9 cellular contexts compared by ENCODE assay signal in the genomic region with DNA sequence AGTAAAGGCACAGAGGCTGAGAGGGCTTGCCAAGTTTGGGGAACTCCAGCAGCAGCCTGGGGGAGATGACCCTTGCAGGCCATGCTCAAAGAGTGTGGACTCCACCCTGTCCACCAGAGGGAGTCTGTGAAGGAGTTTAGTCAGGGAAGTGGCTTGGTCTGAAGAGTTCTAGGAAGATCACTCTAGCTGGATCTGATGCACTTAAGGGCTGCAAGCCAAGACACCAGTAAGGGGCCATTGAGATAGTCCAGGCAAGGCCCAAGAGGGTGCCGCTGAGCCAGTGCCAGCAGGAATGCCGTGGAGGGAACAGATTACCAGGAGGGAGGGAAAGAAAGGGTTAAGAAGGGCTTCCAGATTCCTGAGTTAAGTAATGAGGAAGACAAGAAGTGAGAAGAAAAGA.
DNase-seq lines count a peak whose midpoint lies in the region; ATAC-seq and TF ChIP-seq lines count a peak whose summit lies in the region.
"Had no signal": no experiment of that assay in that cellular context is flagged by ENCODE, and none has a peak within 500 bp of the region (broad histone marks: within the 10 kb centered on the region; RNA-seq: fewer than 3 reads in every experiment).

No MANE protein-coding gene starts in this region.

- H3K4me1 ChIP-seq in naive thymus-derived CD4-positive, alpha-beta T cell (ENCODE audit: control insufficient read depth in 2 of 2, insufficient read depth in 2 of 2, low read length in 2 of 2), result no peaks in the 10 kb centered on the region
- H3K4me1 ChIP-seq in upper lobe of left lung, result peaks cover 19 to 23% (median 20%) of the 10 kb centered on the region in 4 donors

- no peaks in the 10 kb centered on the region for H3K27me3 Mint-ChIP-seq in naive thymus-derived CD4-positive, alpha-beta T cell

- H3K9me3 Mint-ChIP-seq in naive thymus-derived CD4-positive, alpha-beta T cell, result no peaks in the 10 kb centered on the region

- H3K27ac ChIP-seq in VCaP, result no peak overlapping the region
- no peak overlapping the region for H3K27ac ChIP-seq in naive thymus-derived CD4-positive, alpha-beta T cell (ENCODE audit: low read depth, low read length)
- H3K27ac ChIP-seq in upper lobe of left lung, result no peak overlapping the region
- H3K27ac ChIP-seq: skin epidermis had no signal

- peaks cover 0 to 4% (median 0%) of the 10 kb centered on the region in 3 experiments for H3K36me3 ChIP-seq in naive thymus-derived CD4-positive, alpha-beta T cell (ENCODE audit: control insufficient read depth in 2 of 3, insufficient read depth in 3 of 3, low read length in 3 of 3)
- peaks cover 0 to 14% (median 5%) of the 10 kb centered on the region in 4 donors for H3K36me3 ChIP-seq in upper lobe of left lung

- ATAC-seq in naive thymus-derived CD4-positive, alpha-beta T cell, result peak; percentile 75
- peak; percentile 90 to 92 for ATAC-seq in upper lobe of left lung (ENCODE audit: low FRiP score in 2 of 2)

- WGBS in upper lobe of left lung, 2 donors, result 29 to 54% methylated on average over 2 of the region's 2 CpGs

- no peak for TF ChIP-seq EP300 in upper lobe of left lung (IDR thresholded peaks at IDR 0.05)

- no peaks in the 10 kb centered on the region for H3K27me3 ChIP-seq in naive thymus-derived CD4-positive, alpha-beta T cell (ENCODE audit: control insufficient read depth in 2 of 2, insufficient read depth in 2 of 2, low read length in 2 of 2)
- H3K27me3 ChIP-seq in upper lobe of left lung, result no peaks in the 10 kb centered on the region

- intact Hi-C loops in naive thymus-derived CD4-positive, alpha-beta T cell (cut with micrococcal nuclease), result loop anchor here (1.0 to 10.0 kb wide), 4 partner anchors 64 to 332 kb away; no protein-coding TSS in a partner anchor

- POLR2A ChIA-PET in naive thymus-derived CD4-positive, alpha-beta T cell (lab: Charles Lee), result no interaction called here

- peaks cover 0 to 6% (median 0%) of the 10 kb centered on the region in 7 donors for H3K4me1 Mint-ChIP-seq in naive thymus-derived CD4-positive, alpha-beta T cell

- peaks cover 0 to 30% (median 12%) of the 10 kb centered on the region in 5 donors for H3K36me3 Mint-ChIP-seq in naive thymus-derived CD4-positive, alpha-beta T cell

- H3K27ac Mint-ChIP-seq in naive thymus-derived CD4-positive, alpha-beta T cell, result peak overlapping the region in 1 of 9 donors; percentile 62

- H3K4me3 Mint-ChIP-seq in naive thymus-derived CD4-positive, alpha-beta T cell, result no peak overlapping the region

- H3K4me3 ChIP-seq in LNCaP clone FGC (ENCODE audit: low read depth, low read length), result no peak overlapping the region
- H3K4me3 ChIP-seq in epithelial cell of esophagus (ENCODE audit: low read length), result no peak overlapping the region
- no peak overlapping the region for H3K4me3 ChIP-seq in naive thymus-derived CD4-positive, alpha-beta T cell (ENCODE audit: low read length)
- no peak overlapping the region for H3K4me3 ChIP-seq in upper lobe of left lung
- H3K4me3 ChIP-seq: skin epidermis had no signal

- peak; percentile 27 for DNase-seq in 8988T
- DNase-seq in GDM1 (lab: John Stamatoyannopoulos, UW), result peak; percentile 63
- peak; percentile 43 for DNase-seq in H4 (ENCODE audit: low spot score)
- DNase-seq in LNCaP clone FGC (ENCODE audit: low read depth), result peak; percentile 27
- peak; percentile 63 for DNase-seq in epithelial cell of esophagus (ENCODE audit: low read depth)
- DNase-seq in naive thymus-derived CD4-positive, alpha-beta T cell, result peak in 2 of 9 donors; percentile 14 to 56
- peak in 1 of 2 donors; percentile 59 for DNase-seq in upper lobe of left lung

- CTCF ChIA-PET in naive thymus-derived CD4-positive, alpha-beta T cell (lab: Charles Lee), result no interaction called here

- no peaks in the 10 kb centered on the region for H3K9me3 ChIP-seq in naive thymus-derived CD4-positive, alpha-beta T cell (ENCODE audit: control insufficient read depth in 2 of 3, low read length in 3 of 3)
- no peaks in the 10 kb centered on the region for H3K9me3 ChIP-seq in upper lobe of left lung

- peak; percentile 67 for TF ChIP-seq CTCF in LNCaP clone FGC (IDR thresholded peaks at IDR 0.05; ENCODE audit: control insufficient read depth, extremely low read depth, insufficient read depth)
- TF ChIP-seq CTCF in VCaP (conservative IDR thresholded peaks at IDR 0.05), result peak; percentile 84
- peak; percentile 85 for TF ChIP-seq CTCF in epithelial cell of esophagus (IDR thresholded peaks at IDR 0.05; ENCODE audit: insufficient read depth, low read depth, low read length, missing control alignments)
- peak; percentile 63 to 84 (median 74) for TF ChIP-seq CTCF in upper lobe of left lung (IDR thresholded peaks at IDR 0.05)

- TF ChIP-seq POLR2A in upper lobe of left lung (IDR thresholded peaks at IDR 0.05), result no peak
